ENCODE assay signal across 13 cellular contexts in the genomic region with DNA sequence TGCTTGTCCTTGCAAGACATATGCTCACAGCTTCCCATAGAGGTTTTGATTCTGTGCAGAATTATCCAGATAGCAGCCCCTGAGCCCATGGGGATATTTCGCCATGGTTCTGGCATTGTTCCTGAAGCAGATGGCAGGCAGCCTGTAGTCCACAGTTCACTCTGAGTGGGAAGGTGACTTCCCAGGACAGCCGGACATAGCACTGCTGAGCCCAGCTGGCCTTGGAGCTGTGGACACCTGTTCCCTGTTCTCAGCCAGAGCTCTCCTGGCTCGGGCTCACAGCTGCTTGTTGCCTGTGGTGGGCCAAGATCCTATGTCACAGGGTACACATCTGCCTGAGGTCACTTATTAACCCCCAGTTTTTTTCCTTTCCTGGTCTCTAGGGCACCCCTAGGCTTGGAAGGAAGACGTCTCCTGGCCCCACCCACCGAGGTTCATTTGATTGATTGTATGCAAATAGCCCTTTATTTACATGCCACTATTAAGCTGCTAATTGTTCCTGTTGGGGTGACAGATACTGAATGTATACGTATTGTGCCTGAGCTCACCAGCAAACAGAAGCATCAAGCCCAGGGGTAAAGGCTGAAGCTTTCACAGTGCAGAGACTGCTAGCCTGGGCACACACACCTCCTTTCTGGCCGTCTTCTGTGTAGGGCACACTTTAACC.
DNase-seq lines count a peak whose midpoint lies in the region; ATAC-seq and TF ChIP-seq lines count a peak whose summit lies in the region.
"Had no signal": no experiment of that assay in that cellular context is flagged by ENCODE, and none has a peak within 500 bp of the region (broad histone marks: within the 10 kb centered on the region; RNA-seq: fewer than 3 reads in every experiment).

No MANE protein-coding gene starts in this region.

- H3K4me2 ChIP-seq in BLaER1, result peak overlapping the region; percentile 29

- H4K20me1 ChIP-seq in BLaER1, result peaks cover 9% of the 10 kb centered on the region; the same call in 1 of the 2 replicates

- H3K4me3 ChIP-seq in BLaER1 (no peak overlapping the region), psoas muscle (no peak overlapping the region)
- H3K4me3 ChIP-seq: skin epidermis had no signal

- H3K27me3 ChIP-seq in BLaER1 (no peaks in the 10 kb centered on the region), psoas muscle (ENCODE audit: insufficient read depth in 3 of 3, low read length in 2 of 3) (no peaks in the 10 kb centered on the region)

- TF ChIP-seq CTCF in psoas muscle (IDR thresholded peaks at IDR 0.05) (no peak), GM20000 (IDR thresholded peaks at IDR 0.05; ENCODE audit: extremely low read depth, missing control alignments) (no peak)

- H3K36me3 ChIP-seq in BLaER1 (peaks cover 62% of the 10 kb centered on the region), psoas muscle (ENCODE audit: insufficient read depth in 1 of 2, low read depth in 1 of 2) (peaks cover 5 to 59% of the 10 kb centered on the region in 2 donors)

- peaks cover 82% of the 10 kb centered on the region for H3K4me1 ChIP-seq in BLaER1
- peaks cover 33% of the 10 kb centered on the region for H3K4me1 ChIP-seq in psoas muscle
- H3K4me1 ChIP-seq: Caco-2 had no signal

- H3K9me3 ChIP-seq in BLaER1, result no peaks in the 10 kb centered on the region
- H3K9me3 ChIP-seq in psoas muscle, result no peaks in the 10 kb centered on the region
- H3K9me3 ChIP-seq: Caco-2 had no signal

- peak; percentile 93 for DNase-seq in cerebellar cortex (ENCODE audit: low spot score)
- DNase-seq in left ventricle myocardium superior, result peak; percentile 90
- peak; percentile 83 to 94 for DNase-seq in psoas muscle
- no peak for DNase-seq in MV-4-11 (lab: John Stamatoyannopoulos, UW)
- no peak for DNase-seq in GM20000 (ENCODE audit: low spot score)
- DNase-seq in middle frontal gyrus (ENCODE audit: extremely low spot score, low spot score), result no peak
- DNase-seq: activated gamma-delta T cell treated with Interleukin-2 at 50 U/mL for 16 hours, Caco-2, NCI-H1436, NCI-H526 had no signal

- intact Hi-C loops in left ventricle myocardium superior (cut with micrococcal nuclease) (no loop called here), psoas muscle (cut with DNase I) (loop anchor here in 1 of 2 donors (5.0 to 10.0 kb wide), 2 partner anchors 48 to 100 kb away; no protein-coding TSS in a partner anchor)

- WGBS in psoas muscle, 3 donors, result 14 to 16% (median 15%) methylated on average over 7 of the region's 7 CpGs

- peak; percentile 95 for ATAC-seq in left ventricle myocardium superior
- peak; percentile 94 to 97 (median 96) for ATAC-seq in psoas muscle
- no peak for ATAC-seq in HG02588 (IDR thresholded peaks at IDR 0.05; ENCODE audit: unreplicated experiment)

- H3K9ac ChIP-seq in BLaER1, result no peak overlapping the region

- H3K27ac ChIP-seq in BLaER1, result peak overlapping the region; percentile 47; the same call in 1 of the 2 replicates
- H3K27ac ChIP-seq in psoas muscle, result peak overlapping the region; percentile 84

Comparison
In these comparisons a context has a peak if more than half of its experiments do, and no peak if none do; other contexts are left out.
1. DNase-seq: peak in cerebellar cortex (single experiment), left ventricle myocardium superior (single experiment) and psoas muscle (2 of 2); none in MV-4-11 (single experiment), GM20000 (single experiment) and middle frontal gyrus (single experiment).